ENCODE assay signal across 10 cellular contexts in genomic region chr9:137025120-137025966, GRCh38. TPM values are rescaled to one million over a fixed set of nuclear protein-coding genes. Genes with fewer than 3 reads are reported as not detected.
DNase-seq lines count a peak whose midpoint lies in the region; ATAC-seq and TF ChIP-seq lines count a peak whose summit lies in the region.
"Had no signal": no experiment of that assay in that cellular context is flagged by ENCODE, and none has a peak within 500 bp of the region (broad histone marks: within the 10 kb centered on the region; RNA-seq: fewer than 3 reads in every experiment).

No MANE protein-coding gene starts in this region.

- no peak for ATAC-seq in HG02852 (IDR thresholded peaks at IDR 0.05; ENCODE audit: unreplicated experiment)
- ATAC-seq: Panc1 had no signal

- H3K27ac Mint-ChIP-seq in brain, result peak overlapping the region in 2 of 5 experiments; percentile 57 to 73

- peaks cover 5% of the 10 kb centered on the region for H3K36me3 Mint-ChIP-seq in brain

- POLR2A ChIA-PET in HEK293T (lab: Yijun Ruan, JAX), result interaction anchor here (1.0 to 1.1 kb wide), 2 partner anchors 104 to 215 kb away, joined by 3 to 4 read pairs; no protein-coding TSS in a partner anchor

- peaks cover 22% of the 10 kb centered on the region for H3K4me1 Mint-ChIP-seq in brain

- peak overlapping the region; percentile 44 to 60 (median 54) for H3K4me3 Mint-ChIP-seq in brain

- H3K27me3 Mint-ChIP-seq in brain, result no peaks in the 10 kb centered on the region

- CTCF ChIA-PET in HEK293T (lab: Yijun Ruan, JAX), result interaction anchor here (0.8 kb wide), 1 partner anchor 10 kb away, joined by 4 read pairs; no protein-coding TSS in a partner anchor

- DNase-seq in DMS153 treated with DMSO at 0.1 percent for 48 hours (lab: John Stamatoyannopoulos, UW; ENCODE audit: unreplicated experiment) (peak; percentile 93), NCI-H2107 (lab: John Stamatoyannopoulos, UW) (peak; percentile 94), occipital lobe (lab: John Stamatoyannopoulos, UW) (peak; percentile 95), HCEC 1CT (no peak), HEK293T (ENCODE audit: extremely low spot score) (no peak)
- no peak for DNase-seq in activated CD8-positive, alpha-beta memory T cell treated with anti-CD3 and anti-CD28 coated beads, Interleukin-2, amount 50 U/mL, for 48 hours
- DNase-seq: activated effector memory CD4-positive, alpha-beta T cell treated with Interleukin-2 at 50 U/mL for 16 hours had no signal

- H3K9me3 Mint-ChIP-seq in brain, result no peaks in the 10 kb centered on the region

- TF ChIP-seq CTCF in brain (conservative IDR thresholded peaks at IDR 0.05), result no peak

TF ChIP-seq in HEK293T, 16 proteins besides CTCF, POLR2A, EP300 and RAD21:
- TF ChIP-seq TARDBP (IDR thresholded peaks at IDR 0.05), result no peak
- TF ChIP-seq L3MBTL2 (conservative IDR thresholded peaks at IDR 0.05), result no peak
- TF ChIP-seq FOXM1 (IDR thresholded peaks at IDR 0.05; ENCODE audit: borderline replicate concordance), result no peak
- no peak for TF ChIP-seq ZNF384 (IDR thresholded peaks at IDR 0.05)
- no peak for TF ChIP-seq SP1 (IDR thresholded peaks at IDR 0.05)
- TF ChIP-seq LEF1 (IDR thresholded peaks at IDR 0.05; ENCODE audit: borderline replicate concordance), result no peak
- TF ChIP-seq ARNT (IDR thresholded peaks at IDR 0.05), result no peak
- no peak for TF ChIP-seq PKNOX1 (IDR thresholded peaks at IDR 0.05)
- no peak for TF ChIP-seq HDGF (IDR thresholded peaks at IDR 0.05; ENCODE audit: borderline replicate concordance)
- TF ChIP-seq FOXK2 (IDR thresholded peaks at IDR 0.05), result no peak
- TF ChIP-seq SUZ12 (IDR thresholded peaks at IDR 0.05), result no peak
- no peak for TF ChIP-seq FOXA1 (IDR thresholded peaks at IDR 0.05)
- TF ChIP-seq NFRKB (IDR thresholded peaks at IDR 0.05), result no peak
TF ChIP-seq in HEK293T: peak in this region for 0.

RNA-seq across cellular contexts. Expression of gene ABCA2, which starts 2.7 kb away (rescaled TPM):
- 283 TPM for polyA plus RNA-seq in brain (ENCODE audit: insufficient read depth, low read depth, low replicate concordance)
- total RNA-seq in occipital lobe, result 20.9 TPM

RNA-seq across cellular contexts. Expression of gene FUT7, which starts 6.5 kb away (rescaled TPM):
- polyA plus RNA-seq in brain (ENCODE audit: insufficient read depth, low read depth, low replicate concordance), result not detected
- total RNA-seq in occipital lobe, result not detected

RNA-seq across cellular contexts. Expression of gene NPDC1, which starts 20.6 kb away (rescaled TPM):
- 210 TPM for polyA plus RNA-seq in brain (ENCODE audit: insufficient read depth, low read depth, low replicate concordance)
- 15.3 TPM for total RNA-seq in occipital lobe

RNA-seq across cellular contexts. Expression of gene ENTPD2, which starts 28.5 kb away (rescaled TPM):
- polyA plus RNA-seq in brain (ENCODE audit: insufficient read depth, low read depth, low replicate concordance), result 66.8 TPM
- 0.16 TPM for total RNA-seq in occipital lobe

RNA-seq across cellular contexts. Expression of gene CLIC3, which starts 29.0 kb away (rescaled TPM):
- polyA plus RNA-seq in brain (ENCODE audit: insufficient read depth, low read depth, low replicate concordance), result 1.9 TPM
- 0.31 TPM for total RNA-seq in occipital lobe

Comparison
In these comparisons a context has a peak if more than half of its experiments do, and no peak if none do; other contexts are left out.
1. DNase-seq: peak in DMS153 treated with DMSO at 0.1 percent for 48 hours (single experiment), NCI-H2107 (single experiment) and occipital lobe (single experiment); none in HCEC 1CT (single experiment), activated CD8-positive, alpha-beta memory T cell treated with anti-CD3 and anti-CD28 coated beads, Interleukin-2, amount 50 U/mL, for 48 hours (single experiment) and HEK293T (single experiment).